Comparison of ENCODE assay signal across 1 cellular context in the genomic region with DNA sequence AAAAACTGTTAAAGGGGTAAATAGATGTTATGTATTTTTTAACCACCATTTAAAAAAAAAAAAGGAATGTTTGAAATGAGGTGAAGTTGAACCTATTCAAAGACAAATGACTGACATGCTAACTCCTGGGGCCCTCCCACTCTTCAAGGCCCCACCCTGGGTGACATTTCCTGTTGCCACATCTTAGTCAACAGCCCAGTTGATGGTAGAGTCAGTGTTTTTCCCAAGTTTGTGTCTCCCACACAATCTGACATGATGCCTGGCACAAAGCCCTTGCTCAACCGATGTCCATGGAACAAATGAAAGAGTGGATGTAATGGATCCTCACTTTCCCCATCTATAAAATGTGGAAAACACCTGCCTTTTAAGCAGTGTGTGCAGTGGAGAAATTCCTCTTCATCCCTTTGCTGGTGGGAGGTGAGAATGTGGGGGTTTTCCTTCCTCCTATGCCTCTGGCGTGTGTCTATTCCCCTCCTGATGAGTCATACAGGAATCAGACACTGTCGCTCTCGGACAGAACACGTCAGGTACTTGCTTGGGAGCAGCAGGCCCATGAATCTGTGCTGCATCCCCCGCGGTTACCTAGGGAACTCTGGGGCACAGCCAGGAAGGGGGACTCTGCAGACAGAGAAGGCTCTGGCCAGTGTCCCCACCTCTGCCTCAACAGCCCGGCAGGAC.
TF ChIP-seq lines count a peak whose summit lies in the region.

No MANE protein-coding gene starts in this region.

TF ChIP-seq in SK-N-SH, 30 proteins besides CTCF, POLR2A, EP300 and RAD21 (continued from another document):
- TF ChIP-seq, protein P1, sequence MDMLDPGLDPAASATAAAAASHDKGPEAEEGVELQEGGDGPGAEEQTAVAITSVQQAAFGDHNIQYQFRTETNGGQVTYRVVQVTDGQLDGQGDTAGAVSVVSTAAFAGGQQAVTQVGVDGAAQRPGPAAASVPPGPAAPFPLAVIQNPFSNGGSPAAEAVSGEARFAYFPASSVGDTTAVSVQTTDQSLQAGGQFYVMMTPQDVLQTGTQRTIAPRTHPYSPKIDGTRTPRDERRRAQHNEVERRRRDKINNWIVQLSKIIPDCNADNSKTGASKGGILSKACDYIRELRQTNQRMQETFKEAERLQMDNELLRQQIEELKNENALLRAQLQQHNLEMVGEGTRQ (IDR thresholded peaks at IDR 0.05; ENCODE audit: borderline replicate concordance, low read depth, low read length), result no peak
- peak; percentile 12; the same call in 1 of the 2 replicates for TF ChIP-seq TEAD4 (IDR thresholded peaks at IDR 0.05; ENCODE audit: borderline replicate concordance, insufficient read depth)
- TF ChIP-seq ELF1 (IDR thresholded peaks at IDR 0.05), result no peak
- TF ChIP-seq, protein P2, sequence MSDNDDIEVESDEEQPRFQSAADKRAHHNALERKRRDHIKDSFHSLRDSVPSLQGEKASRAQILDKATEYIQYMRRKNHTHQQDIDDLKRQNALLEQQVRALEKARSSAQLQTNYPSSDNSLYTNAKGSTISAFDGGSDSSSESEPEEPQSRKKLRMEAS (IDR thresholded peaks at IDR 0.05; ENCODE audit: low read depth), result 0 out of 2 replicates have a peak, but pooled peaks have one; percentile 21
- no peak for TF ChIP-seq CHD2 (IDR thresholded peaks at IDR 0.05; ENCODE audit: low read length, partially characterized antibody)
- TF ChIP-seq GATA2 (CRISPR knock-in tag; IDR thresholded peaks at IDR 0.05), result no peak
- TF ChIP-seq GABPA (IDR thresholded peaks at IDR 0.05; ENCODE audit: low read depth), result no peak
- peak; percentile 30; the same call in 1 of the 2 replicates for TF ChIP-seq PBX3 (IDR thresholded peaks at IDR 0.05)
- TF ChIP-seq REST (IDR thresholded peaks at IDR 0.05; ENCODE audit: low read depth, low read length), result no peak
- peak; percentile 64; the same call in 1 of the 2 replicates for TF ChIP-seq TCF12 (IDR thresholded peaks at IDR 0.05)
- TF ChIP-seq YY1 (IDR thresholded peaks at IDR 0.05; ENCODE audit: low read depth), result no peak
- peak; percentile 84; the same call in 1 of the 2 replicates for TF ChIP-seq FOSL2 (IDR thresholded peaks at IDR 0.05; ENCODE audit: borderline replicate concordance, low read depth)
